In the genomic region with DNA sequence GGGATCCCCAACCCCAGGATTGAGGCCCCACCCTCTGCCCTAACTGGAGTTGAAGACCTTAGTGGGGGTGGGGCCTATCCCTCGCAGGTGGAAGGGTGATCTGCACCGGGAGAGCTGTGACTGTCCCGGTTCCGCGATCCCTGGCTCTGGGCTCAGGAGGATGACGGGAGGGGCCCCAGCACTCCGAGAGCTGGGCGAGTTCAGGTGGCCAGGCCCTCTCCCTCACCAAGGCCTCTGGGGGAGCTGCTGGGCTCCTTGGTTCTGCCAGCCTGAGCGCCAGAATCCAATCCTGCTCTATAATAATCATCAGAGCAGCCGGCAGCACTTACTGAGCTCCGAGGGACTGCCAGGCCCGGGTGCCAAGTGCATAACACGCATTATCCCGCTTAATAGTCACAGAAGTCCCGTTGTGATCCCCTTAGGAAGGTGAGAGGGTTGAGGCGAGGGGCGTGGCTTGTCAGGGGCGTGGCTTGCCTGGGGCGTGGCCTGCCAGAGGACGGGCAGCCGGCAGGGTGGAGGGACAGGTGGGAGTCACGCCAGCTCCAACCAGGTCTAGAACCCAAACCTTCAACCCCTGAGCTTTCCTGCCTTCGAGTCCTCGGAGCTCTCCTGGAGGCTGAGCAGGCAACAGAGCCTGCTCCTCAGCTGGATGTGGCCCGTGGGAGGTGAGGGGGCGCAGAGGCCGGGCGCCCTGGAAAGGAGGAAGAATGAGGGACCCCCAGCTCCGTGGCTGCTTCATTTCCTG, we compare ENCODE assay signal across 9 cellular contexts. TPM values are rescaled to one million over a fixed set of nuclear protein-coding genes. Genes with fewer than 3 reads are reported as not detected.
DNase-seq lines count a peak whose midpoint lies in the region; ATAC-seq and TF ChIP-seq lines count a peak whose summit lies in the region.
"Had no signal": no experiment of that assay in that cellular context is flagged by ENCODE, and none has a peak within 500 bp of the region (broad histone marks: within the 10 kb centered on the region; RNA-seq: fewer than 3 reads in every experiment).

No MANE protein-coding gene starts in this region.

- H2AFZ ChIP-seq in MM.1S (ENCODE audit: low read length): 0 out of 2 replicates have a peak overlapping the region, but pooled peaks have one; percentile 8
- H2AFZ ChIP-seq in mesenchymal stem cell (ENCODE audit: low read depth, low read length): no peak overlapping the region

- H3K4ac ChIP-seq in mesenchymal stem cell (ENCODE audit: low read depth in 1 of 2, low read length in 2 of 2): no peak overlapping the region

- H3K9ac ChIP-seq in MM.1S (ENCODE audit: low read length) (no peak overlapping the region), mesenchymal stem cell (ENCODE audit: low read length) (peak overlapping the region; percentile 22)

- intact Hi-C loops in CD14-positive monocyte (cut with micrococcal nuclease): no loop called here
- intact Hi-C loops in activated CD4-positive, alpha-beta T cell treated with anti-CD3 and anti-CD28 coated beads, Interleukin-2, amount 10 ng/mL, durations not matched to agents 24 days and 14 days (cut with micrococcal nuclease): no loop called here

- no peaks in the 10 kb centered on the region for H3K9me3 ChIP-seq in MM.1S (replicated peaks; ENCODE audit: insufficient read depth, low read length)
- H3K9me3 ChIP-seq in mesenchymal stem cell (ENCODE audit: control insufficient read depth, low read length): no peaks in the 10 kb centered on the region
- H3K9me3 ChIP-seq: HAP-1 had no signal

- no peak overlapping the region for H2BK15ac ChIP-seq in mesenchymal stem cell (ENCODE audit: low read depth, poor library complexity, severe bottlenecking)

- no peaks in the 10 kb centered on the region for H3K79me2 ChIP-seq in MM.1S (ENCODE audit: low read length)

- no peak overlapping the region for H3K23ac ChIP-seq in mesenchymal stem cell (ENCODE audit: low read length in 2 of 2)

- H3K9me3 Mint-ChIP-seq in CD14-positive monocyte: peaks cover 0 to 7% (median 2%) of the 10 kb centered on the region in 7 donors
- no peaks in the 10 kb centered on the region for H3K9me3 Mint-ChIP-seq in activated CD4-positive, alpha-beta T cell treated with anti-CD3 and anti-CD28 coated beads, Interleukin-2, amount 10 ng/mL, durations not matched to agents 24 days and 14 days

- peaks cover 51 to 77% (median 55%) of the 10 kb centered on the region in 3 donors for H3K27me3 Mint-ChIP-seq in CD14-positive monocyte (ENCODE audit: low read depth in 3 of 3)
- peaks cover 51% of the 10 kb centered on the region for H3K27me3 Mint-ChIP-seq in activated CD4-positive, alpha-beta T cell treated with anti-CD3 and anti-CD28 coated beads, Interleukin-2, amount 10 ng/mL, durations not matched to agents 24 days and 14 days

- H3K36me3 ChIP-seq in MM.1S (replicated peaks; ENCODE audit: insufficient read depth, low read length) (no peaks in the 10 kb centered on the region), mesenchymal stem cell (ENCODE audit: control insufficient read depth in 1 of 2, insufficient read depth in 2 of 2, low read depth in 1 of 2, low read length in 2 of 2) (no peaks in the 10 kb centered on the region)
- H3K36me3 ChIP-seq: HAP-1 had no signal

- no peak overlapping the region for H4K91ac ChIP-seq in mesenchymal stem cell (ENCODE audit: low read length)

- H3K27me3 ChIP-seq in MM.1S (replicated peaks; ENCODE audit: insufficient read depth, low read length) (peaks cover 98% of the 10 kb centered on the region), mesenchymal stem cell (ENCODE audit: control insufficient read depth in 1 of 2, insufficient read depth in 1 of 2, low read length in 2 of 2) (peaks cover 19 to 84% of the 10 kb centered on the region in 2 experiments)

- DNase-seq in CD14-positive monocyte (ENCODE audit: low spot score) (no peak), MM.1S (no peak), coronary artery (ENCODE audit: low spot score) (no peak), mesenchymal stem cell (no peak), foreskin melanocyte (no peak)
- peak; percentile 86 for DNase-seq in activated CD4-positive, alpha-beta T cell treated with anti-CD3 and anti-CD28 coated beads, Interleukin-2, amount 10 ng/mL, durations not matched to agents 24 days and 14 days
- DNase-seq in stimulated activated CD8-positive, alpha-beta memory T cell treated with anti-CD3 and anti-CD28 coated beads, Interleukin-2, amount 100 ng/mL, for 1 hour (ENCODE audit: low read depth in 2 of 2): peak; percentile 37 to 45

- no peak overlapping the region for H4K8ac ChIP-seq in mesenchymal stem cell (ENCODE audit: low read length)

- peaks cover 11% of the 10 kb centered on the region for H3K4me1 Mint-ChIP-seq in CD14-positive monocyte
- peaks cover 4% of the 10 kb centered on the region for H3K4me1 Mint-ChIP-seq in activated CD4-positive, alpha-beta T cell treated with anti-CD3 and anti-CD28 coated beads, Interleukin-2, amount 10 ng/mL, durations not matched to agents 24 days and 14 days

- no peak overlapping the region for H3K27ac Mint-ChIP-seq in CD14-positive monocyte
- no peak overlapping the region for H3K27ac Mint-ChIP-seq in activated CD4-positive, alpha-beta T cell treated with anti-CD3 and anti-CD28 coated beads, Interleukin-2, amount 10 ng/mL, durations not matched to agents 24 days and 14 days

- H3K79me1 ChIP-seq in mesenchymal stem cell (replicated peaks; ENCODE audit: low read length, poor library complexity, severe bottlenecking): no peaks in the 10 kb centered on the region

- H3F3A ChIP-seq in MM.1S (ENCODE audit: insufficient read depth, low read length): no peaks in the 10 kb centered on the region

- H2BK12ac ChIP-seq in mesenchymal stem cell (ENCODE audit: low read length in 2 of 2): no peak overlapping the region

- peak overlapping the region; percentile 52 to 86 for H3K4me3 Mint-ChIP-seq in CD14-positive monocyte
- no peak overlapping the region for H3K4me3 Mint-ChIP-seq in activated CD4-positive, alpha-beta T cell treated with anti-CD3 and anti-CD28 coated beads, Interleukin-2, amount 10 ng/mL, durations not matched to agents 24 days and 14 days

- no peak overlapping the region for H3K18ac ChIP-seq in mesenchymal stem cell (ENCODE audit: low read depth in 1 of 2, low read length in 2 of 2)

- H4K20me1 ChIP-seq in MM.1S (ENCODE audit: insufficient read depth, low read length): no peaks in the 10 kb centered on the region

- H3K4me2 ChIP-seq in MM.1S (ENCODE audit: low read depth, low read length) (peak overlapping the region; percentile 84), mesenchymal stem cell (ENCODE audit: low read length, poor library complexity, severe bottlenecking) (peak overlapping the region; percentile 63)

- H3K4me1 ChIP-seq in MM.1S (ENCODE audit: low read length) (no peaks in the 10 kb centered on the region), mesenchymal stem cell (ENCODE audit: control insufficient read depth, insufficient read depth, low read depth, low read length) (peaks cover 12% of the 10 kb centered on the region)
- H3K4me1 ChIP-seq: HAP-1 had no signal

- no peak for ATAC-seq in HG03342 (IDR thresholded peaks at IDR 0.05; ENCODE audit: unreplicated experiment)

- TF ChIP-seq CTCF in CD14-positive monocyte (IDR thresholded peaks at IDR 0.05): no peak
- TF ChIP-seq CTCF in MM.1S (IDR thresholded peaks at IDR 0.05; ENCODE audit: low read length): peak; percentile 19; the same call in 1 of the 2 replicates
- TF ChIP-seq CTCF in coronary artery (IDR thresholded peaks at IDR 0.05): no peak

- H3K36me3 Mint-ChIP-seq in CD14-positive monocyte: peaks cover 0 to 3% of the 10 kb centered on the region in 2 donors
- H3K36me3 Mint-ChIP-seq in activated CD4-positive, alpha-beta T cell treated with anti-CD3 and anti-CD28 coated beads, Interleukin-2, amount 10 ng/mL, durations not matched to agents 24 days and 14 days (ENCODE audit: low read depth): no peaks in the 10 kb centered on the region

- no peak overlapping the region for H2AK5ac ChIP-seq in mesenchymal stem cell (ENCODE audit: low read length, severe bottlenecking)

- H3K27ac ChIP-seq in MM.1S (ENCODE audit: low read length): no peak overlapping the region
- H3K27ac ChIP-seq in coronary artery: peak overlapping the region; percentile 8 to 39
- H3K27ac ChIP-seq in mesenchymal stem cell (ENCODE audit: low read length, poor library complexity, severe bottlenecking): no peak overlapping the region

- no peaks in the 10 kb centered on the region for H3K9me2 ChIP-seq in MM.1S (replicated peaks; ENCODE audit: insufficient read depth, low read length)

- H3K14ac ChIP-seq in mesenchymal stem cell (ENCODE audit: low read length in 2 of 2): no peak overlapping the region

- no peak overlapping the region for H2BK5ac ChIP-seq in mesenchymal stem cell (ENCODE audit: low read depth, low read length, poor library complexity, severe bottlenecking)

- WGBS in mesenchymal stem cell: 5% methylated on average over 22 of the region's 29 CpGs

- H2BK120ac ChIP-seq in mesenchymal stem cell (ENCODE audit: low read depth, low read length): no peak overlapping the region

- H3K4me3 ChIP-seq in MM.1S (ENCODE audit: low read length) (peak overlapping the region; percentile 26), coronary artery (peak overlapping the region; percentile 72), mesenchymal stem cell (ENCODE audit: insufficient read depth in 1 of 2, low read depth in 1 of 2, low read length in 2 of 2) (peak overlapping the region in 1 of 2 experiments; percentile 72)
- H3K4me3 ChIP-seq: HAP-1 had no signal

RNA-seq across cellular contexts. Expression of a gene that starts 7.2 kb away (rescaled TPM):
- polyA plus RNA-seq in CD14-positive monocyte: not detected
- total RNA-seq in activated CD4-positive, alpha-beta T cell treated with anti-CD3 and anti-CD28 coated beads, Interleukin-2, amount 10 ng/mL, durations not matched to agents 24 days and 14 days: 0.23 and 0.43 TPM in 2 replicates
- polyA plus RNA-seq in mesenchymal stem cell (2013, experiment 1 of 2): 0.06 TPM
- under 0.01 TPM for polyA plus RNA-seq in mesenchymal stem cell (2013, experiment 2 of 2)

Comparison
In these comparisons a context has a peak if more than half of its experiments do, and no peak if none do; other contexts are left out.
1. DNase-seq: peak in activated CD4-positive, alpha-beta T cell treated with anti-CD3 and anti-CD28 coated beads, Interleukin-2, amount 10 ng/mL, durations not matched to agents 24 days and 14 days (single experiment) and stimulated activated CD8-positive, alpha-beta memory T cell treated with anti-CD3 and anti-CD28 coated beads, Interleukin-2, amount 100 ng/mL, for 1 hour (2 of 2); none in CD14-positive monocyte (single experiment), MM.1S (single experiment), coronary artery (single experiment), mesenchymal stem cell (single experiment) and foreskin melanocyte (single experiment).
2. H3K27ac ChIP-seq: peak in coronary artery (2 of 2); none in MM.1S (single experiment) and mesenchymal stem cell (single experiment).